31 cellular contexts compared by ENCODE assay signal in the genomic region with DNA sequence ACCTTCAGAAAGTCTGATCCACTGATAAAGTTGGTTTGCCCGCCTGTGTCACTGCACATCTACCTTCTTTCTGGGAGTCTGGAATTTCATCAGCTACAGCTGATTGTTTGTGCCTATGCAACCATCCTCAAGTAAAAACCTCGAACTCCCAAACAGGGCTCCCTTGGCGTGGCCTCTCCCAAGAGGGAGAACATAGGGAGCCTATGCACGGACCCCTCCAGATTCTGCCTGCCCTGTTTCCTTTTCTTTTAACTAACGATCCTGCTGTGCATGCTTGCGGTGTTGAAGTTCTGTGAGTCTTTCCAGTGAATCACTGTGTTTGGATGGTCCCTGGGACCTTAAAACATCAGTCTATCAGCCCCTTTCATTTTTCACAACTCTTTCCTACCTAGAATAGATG.
"Had no signal": no experiment of that assay in that cellular context is flagged by ENCODE, and none has a peak within 500 bp of the region (broad histone marks: within the 10 kb centered on the region; RNA-seq: fewer than 3 reads in every experiment).

No MANE protein-coding gene starts in this region.

- H3K9ac ChIP-seq: KMS-11 had no signal

- DNase-seq: activated CD4-positive, alpha-beta T cell treated with anti-CD3 and anti-CD28 coated beads, Interleukin-2, amount 10 ng/mL, durations not matched to agents 24 days and 14 days; activated CD4-positive, alpha-beta T cell treated with anti-CD3 and anti-CD28 coated beads, Interleukin-2, amount 50 U/mL, for 4 hours; activated CD8-positive, alpha-beta T cell treated with anti-CD3 and anti-CD28 coated beads for 36 hours; activated gamma-delta T cell; activated naive CD4-positive, alpha-beta T cell treated with Interleukin-2 at 50 U/mL for 16 hours; activated naive CD8-positive, alpha-beta T cell treated with anti-CD3 and anti-CD28 coated beads, Interleukin-2, amount 10 ng/mL, durations not matched to agents 7 days and 5 days; activated T-cell treated with anti-CD3 and anti-CD28 coated beads, Interleukin-2, amount 50 U/mL, for 24 hours; amygdala; caudate nucleus; MM.1S; NCI-H1092 treated with DMSO at 0.1 percent for 48 hours; NCI-H1417; NCI-H146; NCI-H187; NCI-H2029 treated with DMSO at 0.1 percent for 48 hours; NCI-H2107; NCI-H2171; NCI-H510A; NCI-H526; NCI-H748 treated with DMSO at 0.1 percent for 48 hours; OCI-M1; Right ventricle myocardium superior; SW 1271; T-helper 1 cell; T-helper 2 cell; T-helper 9 cell; WERI-Rb-1 had no signal

- H3K9me3 Mint-ChIP-seq: activated CD4-positive, alpha-beta T cell treated with anti-CD3 and anti-CD28 coated beads, Interleukin-2, amount 10 ng/mL, durations not matched to agents 24 days and 14 days; activated CD8-positive, alpha-beta T cell treated with anti-CD3 and anti-CD28 coated beads for 36 hours; activated naive CD4-positive, alpha-beta T cell treated with anti-CD3 and anti-CD28 coated beads, Interleukin-2, amount 50 U/mL, for 24 hours; activated naive CD8-positive, alpha-beta T cell treated with anti-CD3 and anti-CD28 coated beads, Interleukin-2, amount 10 ng/mL, durations not matched to agents 7 days and 5 days; activated T-cell treated with anti-CD3 and anti-CD28 coated beads, Interleukin-2, amount 50 U/mL, for 24 hours; activated T-helper 2 cell treated with anti-CD3 and anti-CD28 coated beads, Interferon-gamma antibody, Interleukin-2, Interleukin-4, amounts not matched to agents 10 μg/mL and 5 μg/mL and 100 μg/mL, durations not matched to agents 14 hours and 24 hours and 36 hours; brain had no signal

- H3K4me2 ChIP-seq: KMS-11 had no signal

- H3K27me3 Mint-ChIP-seq: activated CD4-positive, alpha-beta T cell treated with anti-CD3 and anti-CD28 coated beads, Interleukin-2, amount 10 ng/mL, durations not matched to agents 24 days and 14 days; activated CD8-positive, alpha-beta T cell treated with anti-CD3 and anti-CD28 coated beads for 36 hours; activated naive CD4-positive, alpha-beta T cell treated with anti-CD3 and anti-CD28 coated beads, Interleukin-2, amount 50 U/mL, for 24 hours; activated naive CD8-positive, alpha-beta T cell treated with anti-CD3 and anti-CD28 coated beads, Interleukin-2, amount 10 ng/mL, durations not matched to agents 7 days and 5 days; activated T-cell treated with anti-CD3 and anti-CD28 coated beads, Interleukin-2, amount 50 U/mL, for 24 hours; brain had no signal

- H3K4me3 Mint-ChIP-seq: activated CD4-positive, alpha-beta T cell treated with anti-CD3 and anti-CD28 coated beads, Interleukin-2, amount 10 ng/mL, durations not matched to agents 24 days and 14 days; activated CD8-positive, alpha-beta T cell treated with anti-CD3 and anti-CD28 coated beads for 36 hours; activated naive CD4-positive, alpha-beta T cell treated with anti-CD3 and anti-CD28 coated beads, Interleukin-2, amount 50 U/mL, for 24 hours; activated naive CD8-positive, alpha-beta T cell treated with anti-CD3 and anti-CD28 coated beads, Interleukin-2, amount 10 ng/mL, durations not matched to agents 7 days and 5 days; activated T-cell treated with anti-CD3 and anti-CD28 coated beads, Interleukin-2, amount 50 U/mL, for 24 hours; brain had no signal

- H3K4me1 Mint-ChIP-seq: activated CD4-positive, alpha-beta T cell treated with anti-CD3 and anti-CD28 coated beads, Interleukin-2, amount 10 ng/mL, durations not matched to agents 24 days and 14 days; activated naive CD4-positive, alpha-beta T cell treated with anti-CD3 and anti-CD28 coated beads, Interleukin-2, amount 50 U/mL, for 24 hours; activated naive CD8-positive, alpha-beta T cell treated with anti-CD3 and anti-CD28 coated beads, Interleukin-2, amount 10 ng/mL, durations not matched to agents 7 days and 5 days had no signal

- H3K36me3 ChIP-seq: WERI-Rb-1 had no signal

- ATAC-seq: activated CD8-positive, alpha-beta T cell treated with anti-CD3 and anti-CD28 coated beads for 36 hours had no signal

- H3K36me3 Mint-ChIP-seq: activated naive CD4-positive, alpha-beta T cell treated with anti-CD3 and anti-CD28 coated beads, Interleukin-2, amount 50 U/mL, for 24 hours; activated naive CD8-positive, alpha-beta T cell treated with anti-CD3 and anti-CD28 coated beads, Interleukin-2, amount 10 ng/mL, durations not matched to agents 7 days and 5 days; brain had no signal

- H3K27ac ChIP-seq: KMS-11, WERI-Rb-1 had no signal

- H3K27ac Mint-ChIP-seq: activated CD4-positive, alpha-beta T cell treated with anti-CD3 and anti-CD28 coated beads, Interleukin-2, amount 10 ng/mL, durations not matched to agents 24 days and 14 days; activated CD8-positive, alpha-beta T cell treated with anti-CD3 and anti-CD28 coated beads for 36 hours; activated naive CD4-positive, alpha-beta T cell treated with anti-CD3 and anti-CD28 coated beads, Interleukin-2, amount 50 U/mL, for 24 hours; activated naive CD8-positive, alpha-beta T cell treated with anti-CD3 and anti-CD28 coated beads, Interleukin-2, amount 10 ng/mL, durations not matched to agents 7 days and 5 days; activated T-cell treated with anti-CD3 and anti-CD28 coated beads, Interleukin-2, amount 50 U/mL, for 24 hours; activated T-helper 2 cell treated with anti-CD3 and anti-CD28 coated beads, Interferon-gamma antibody, Interleukin-2, Interleukin-4, amounts not matched to agents 10 μg/mL and 5 μg/mL and 100 μg/mL, durations not matched to agents 14 hours and 24 hours and 36 hours; brain had no signal
